Comparison of ENCODE assay signal across 7 cellular contexts in the genomic region with DNA sequence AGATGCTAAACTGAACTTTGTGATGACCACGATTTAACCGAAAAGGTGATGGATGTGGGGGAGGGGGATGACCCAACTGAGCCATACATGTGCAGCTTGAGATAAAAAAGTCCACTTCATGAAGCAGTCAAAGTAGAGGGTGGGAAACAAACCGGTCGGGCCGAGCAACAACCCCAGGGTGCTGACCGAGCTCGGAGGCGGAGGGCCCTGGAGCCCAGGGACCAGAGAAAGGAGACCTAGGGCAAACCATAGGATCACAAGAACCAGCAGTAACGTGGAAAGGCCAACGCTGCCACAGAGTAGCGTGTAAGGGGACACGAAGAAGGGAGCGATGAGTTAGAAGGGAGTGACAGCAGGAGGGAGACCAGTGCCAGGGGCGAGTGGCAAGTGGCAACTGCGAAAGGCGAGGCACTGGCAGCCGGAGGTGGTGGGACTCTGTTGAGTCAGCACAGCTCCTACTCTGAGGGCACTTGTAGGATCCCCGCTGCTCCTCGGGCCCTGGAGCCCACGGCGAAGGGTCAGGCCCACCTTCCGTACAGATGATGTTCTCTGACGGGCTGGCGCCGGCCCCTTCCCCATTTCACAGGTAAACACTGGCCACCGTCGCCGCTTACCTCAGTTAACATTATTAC.
DNase-seq lines count a peak whose midpoint lies in the region; ATAC-seq and TF ChIP-seq lines count a peak whose summit lies in the region.

No MANE protein-coding gene starts in this region.

- POLR2A ChIA-PET in HEK293T (lab: Yijun Ruan, JAX), result interaction anchor here (0.8 to 1.0 kb wide), 2 partner anchors 13 to 129 kb away, joined by 3 to 4 read pairs; no protein-coding TSS in a partner anchor

- no peak for TF ChIP-seq CTCF in GM13976 (IDR thresholded peaks at IDR 0.05; ENCODE audit: borderline replicate concordance, control extremely low read depth, extremely low read depth, insufficient read depth, missing control alignments)

- no peaks in the 10 kb centered on the region for H3K27me3 ChIP-seq in layer of hippocampus (ENCODE audit: control insufficient read depth, insufficient read depth, low read length)

- DNase-seq in GM13976 (ENCODE audit: low spot score) (peak; percentile 50), HEK293T (ENCODE audit: extremely low spot score) (peak; percentile 42), NAMALWA (ENCODE audit: low spot score) (peak; percentile 83), cerebellar cortex (ENCODE audit: low spot score) (peak; percentile 57)
- peak; percentile 46 to 47 for DNase-seq in stimulated activated CD4-positive, alpha-beta T cell treated with anti-CD3 and anti-CD28 coated beads, Interleukin-2, amount 100 ng/mL, for 24 hours

- ATAC-seq in activated CD4-positive, CD25-positive, alpha-beta regulatory T cell treated with anti-CD3 and anti-CD28 coated beads, Interleukin-2, amount 50 U/mL, for 24 hours, result peak; percentile 48 to 59

- peak overlapping the region; percentile 89 for H3K27ac ChIP-seq in layer of hippocampus (ENCODE audit: low read depth, low read length)

- CTCF ChIA-PET in HEK293T (lab: Yijun Ruan, JAX), result no interaction called here

- in situ Hi-C loops in GM13976 (cut with MboI; ENCODE audit: low sequenced_read_pairs, unreplicated experiment), result no loop called here

TF ChIP-seq in HEK293T, 16 proteins besides CTCF, POLR2A, EP300 and RAD21:
- TF ChIP-seq SP1 (IDR thresholded peaks at IDR 0.05), result no peak
- TF ChIP-seq ZNF384 (IDR thresholded peaks at IDR 0.05), result no peak
- no peak for TF ChIP-seq HDGF (IDR thresholded peaks at IDR 0.05; ENCODE audit: borderline replicate concordance)
- no peak for TF ChIP-seq TARDBP (IDR thresholded peaks at IDR 0.05)
- TF ChIP-seq FOXM1 (IDR thresholded peaks at IDR 0.05; ENCODE audit: borderline replicate concordance), result no peak
- TF ChIP-seq ARNT (IDR thresholded peaks at IDR 0.05), result no peak
- no peak for TF ChIP-seq FOXA1 (IDR thresholded peaks at IDR 0.05)
- TF ChIP-seq ELF4 (IDR thresholded peaks at IDR 0.05), result no peak
- TF ChIP-seq NFRKB (IDR thresholded peaks at IDR 0.05), result no peak
- no peak for TF ChIP-seq FOXK2 (IDR thresholded peaks at IDR 0.05)
- TF ChIP-seq CTBP1 (IDR thresholded peaks at IDR 0.05; ENCODE audit: borderline replicate concordance), result no peak
- no peak for TF ChIP-seq BHLHE40 (IDR thresholded peaks at IDR 0.05; ENCODE audit: borderline replicate concordance)
- TF ChIP-seq LEF1 (IDR thresholded peaks at IDR 0.05; ENCODE audit: borderline replicate concordance), result no peak
- no peak for TF ChIP-seq SUZ12 (IDR thresholded peaks at IDR 0.05)
- TF ChIP-seq PKNOX1 (IDR thresholded peaks at IDR 0.05), result no peak
TF ChIP-seq in HEK293T: peak in this region for 0.

Comparison
In these comparisons a context has a peak if more than half of its experiments do, and no peak if none do; other contexts are left out.
1. Peak in every context shown above with its lines: DNase-seq, ATAC-seq and H3K27ac ChIP-seq.